Comparison of ENCODE assay signal across 22 cellular contexts in genomic region chr20:61755971-61756421, GRCh38.
DNase-seq lines count a peak whose midpoint lies in the region; ATAC-seq, FAIRE-seq and TF ChIP-seq lines count a peak whose summit lies in the region.
"Had no signal": no experiment of that assay in that cellular context is flagged by ENCODE, and none has a peak within 500 bp of the region (broad histone marks: within the 10 kb centered on the region; RNA-seq: fewer than 3 reads in every experiment).

No MANE protein-coding gene starts in this region.

- H3K4me1 ChIP-seq in kidney (ENCODE audit: control insufficient read depth in 1 of 2, insufficient read depth in 1 of 2, low read depth in 1 of 2, low read length in 2 of 2) (no peaks in the 10 kb centered on the region), osteoblast (ENCODE audit: insufficient read depth, low read length) (peaks cover 10% of the 10 kb centered on the region)

- no peak overlapping the region for H3K4me2 ChIP-seq in osteoblast (ENCODE audit: insufficient read depth, low read length)

- DNase-seq in activated naive CD4-positive, alpha-beta T cell treated with anti-CD3 and anti-CD28 coated beads, Interleukin-2, amount 50 U/mL, for 16 hours: peak; percentile 2
- DNase-seq in activated naive CD4-positive, alpha-beta T cell treated with anti-CD3 and anti-CD28 coated beads for 36 hours: no peak
- DNase-seq in WTC11 (ENCODE audit: low spot score) (no peak), kidney (peak; percentile 62), osteoblast (ENCODE audit: insufficient read length, low spot score, missing footprints) (no peak), SW480 (ENCODE audit: low spot score) (no peak), anterior cingulate cortex (lab: John Stamatoyannopoulos, UW) (no peak)
- DNase-seq: HFFc6, KBM-7, MM.1S, NCI-H1048, NCI-H1417 treated with DMSO at 0.1 percent for 48 hours, NCI-H187, NCI-H446 treated with DMSO at 0.1 percent for 48 hours, NCI-H69 had no signal

- H3K9me3 Mint-ChIP-seq in activated naive CD4-positive, alpha-beta T cell treated with anti-CD3 and anti-CD28 coated beads for 36 hours: peaks cover 2% of the 10 kb centered on the region
- H3K9me3 Mint-ChIP-seq in WTC11: peaks cover 8% of the 10 kb centered on the region
- H3K9me3 Mint-ChIP-seq: HFFc6 had no signal

- no peak overlapping the region for H3K4me3 Mint-ChIP-seq in activated naive CD4-positive, alpha-beta T cell treated with anti-CD3 and anti-CD28 coated beads for 36 hours
- no peak overlapping the region for H3K4me3 Mint-ChIP-seq in WTC11
- H3K4me3 Mint-ChIP-seq: HFFc6 had no signal

- intact Hi-C loops in activated naive CD4-positive, alpha-beta T cell treated with anti-CD3 and anti-CD28 coated beads for 36 hours (cut with micrococcal nuclease): no loop called here
- intact Hi-C loops in kidney (cut with DNase I): no loop called here

- POLR2A ChIA-PET in WTC11 (lab: Charles Lee): no interaction called here

- no peaks in the 10 kb centered on the region for H3K9me3 ChIP-seq in kidney (ENCODE audit: control insufficient read depth in 1 of 2, low read length in 2 of 2)
- H3K9me3 ChIP-seq in osteoblast (ENCODE audit: low read depth, low read length): no peaks in the 10 kb centered on the region
- H3K9me3 ChIP-seq: SJSA1 had no signal

- H3K36me3 ChIP-seq in kidney (ENCODE audit: control insufficient read depth in 1 of 2, insufficient read depth in 2 of 2, low read length in 2 of 2): no peaks in the 10 kb centered on the region
- no peaks in the 10 kb centered on the region for H3K36me3 ChIP-seq in osteoblast (ENCODE audit: insufficient read depth, low read length)
- H3K36me3 ChIP-seq: SJSA1 had no signal

- H3K4me3 ChIP-seq in kidney (ENCODE audit: low read length in 2 of 2) (no peak overlapping the region), osteoblast (ENCODE audit: insufficient read depth, low read length) (no peak overlapping the region)
- H3K4me3 ChIP-seq: SJSA1 had no signal

- ATAC-seq in WTC11 (peak; percentile 50), GM21526 (IDR thresholded peaks at IDR 0.05; ENCODE audit: low FRiP score, unreplicated experiment) (no peak)
- ATAC-seq: Panc1 had no signal

- no peak for FAIRE-seq in kidney (lab: Jason Lieb, UNC)
- FAIRE-seq: G401.6, GM12892 had no signal

- H3K27ac ChIP-seq in kidney (ENCODE audit: low read depth in 2 of 2, low read length in 2 of 2): no peak overlapping the region
- no peak overlapping the region for H3K27ac ChIP-seq in osteoblast (ENCODE audit: low read depth, low read length)
- H3K27ac ChIP-seq: 22Rv1, C4-2B, SJSA1 had no signal

- no peak overlapping the region for H2AFZ ChIP-seq in osteoblast (ENCODE audit: low read length)

- no peaks in the 10 kb centered on the region for H3K36me3 Mint-ChIP-seq in activated naive CD4-positive, alpha-beta T cell treated with anti-CD3 and anti-CD28 coated beads for 36 hours (ENCODE audit: low read depth)
- H3K36me3 Mint-ChIP-seq in WTC11: no peaks in the 10 kb centered on the region; the same call in 1 of the 2 replicates

- no peak for TF ChIP-seq CTCF in WTC11 (IDR thresholded peaks at IDR 0.05)
- no peak for TF ChIP-seq CTCF in kidney (IDR thresholded peaks at IDR 0.05; ENCODE audit: borderline replicate concordance, extremely low read depth, insufficient read depth)
- TF ChIP-seq CTCF in osteoblast (IDR thresholded peaks at IDR 0.05; ENCODE audit: extremely low read depth, low read depth, low read length): no peak

- H3K27me3 Mint-ChIP-seq in activated naive CD4-positive, alpha-beta T cell treated with anti-CD3 and anti-CD28 coated beads for 36 hours (ENCODE audit: low read depth): no peaks in the 10 kb centered on the region
- no peaks in the 10 kb centered on the region; the same call in 1 of the 2 replicates for H3K27me3 Mint-ChIP-seq in WTC11 (ENCODE audit: low read depth)

- CTCF ChIA-PET in activated naive CD4-positive, alpha-beta T cell treated with anti-CD3 and anti-CD28 coated beads for 36 hours (lab: Charles Lee): no interaction called here
- CTCF ChIA-PET in WTC11 (lab: Charles Lee): interaction anchor here (1.0 kb wide), 1 partner anchor 140 kb away, joined by 3 read pairs; no protein-coding TSS in a partner anchor

- no peak overlapping the region for H3K9ac ChIP-seq in kidney (ENCODE audit: low read length in 2 of 2)

- H3K4me1 Mint-ChIP-seq in activated naive CD4-positive, alpha-beta T cell treated with anti-CD3 and anti-CD28 coated beads for 36 hours (ENCODE audit: low read depth): no peaks in the 10 kb centered on the region
- H3K4me1 Mint-ChIP-seq in WTC11: peaks cover 20% of the 10 kb centered on the region

- H3K27ac Mint-ChIP-seq in activated naive CD4-positive, alpha-beta T cell treated with anti-CD3 and anti-CD28 coated beads for 36 hours: no peak overlapping the region
- no peak overlapping the region for H3K27ac Mint-ChIP-seq in WTC11
- H3K27ac Mint-ChIP-seq: HFFc6 had no signal

- H3K79me2 ChIP-seq in osteoblast (ENCODE audit: insufficient read depth, low read length): no peaks in the 10 kb centered on the region

- H3K27me3 ChIP-seq in osteoblast (ENCODE audit: insufficient read depth, low read length): no peaks in the 10 kb centered on the region

- no peaks in the 10 kb centered on the region for H4K20me1 ChIP-seq in osteoblast (ENCODE audit: insufficient read depth, low read length)

TF ChIP-seq in WTC11, 78 proteins besides CTCF, POLR2A, EP300 and RAD21:
- no peak for TF ChIP-seq CREB1 (CRISPR knock-in tag; IDR thresholded peaks at IDR 0.05)
- no peak for TF ChIP-seq ZNF416 (CRISPR knock-in tag; IDR thresholded peaks at IDR 0.05)
- TF ChIP-seq, protein P1, sequence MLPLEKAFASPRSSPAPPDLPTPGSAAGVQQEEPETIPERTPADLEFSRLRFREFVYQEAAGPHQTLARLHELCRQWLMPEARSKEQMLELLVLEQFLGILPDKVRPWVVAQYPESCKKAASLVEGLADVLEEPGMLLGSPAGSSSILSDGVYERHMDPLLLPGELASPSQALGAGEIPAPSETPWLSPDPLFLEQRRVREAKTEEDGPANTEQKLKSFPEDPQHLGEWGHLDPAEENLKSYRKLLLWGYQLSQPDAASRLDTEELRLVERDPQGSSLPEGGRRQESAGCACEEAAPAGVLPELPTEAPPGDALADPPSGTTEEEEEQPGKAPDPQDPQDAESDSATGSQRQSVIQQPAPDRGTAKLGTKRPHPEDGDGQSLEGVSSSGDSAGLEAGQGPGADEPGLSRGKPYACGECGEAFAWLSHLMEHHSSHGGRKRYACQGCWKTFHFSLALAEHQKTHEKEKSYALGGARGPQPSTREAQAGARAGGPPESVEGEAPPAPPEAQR (CRISPR knock-in tag; IDR thresholded peaks at IDR 0.05): no peak
- TF ChIP-seq ZNF671 (CRISPR knock-in tag; IDR thresholded peaks at IDR 0.05): no peak
- TF ChIP-seq TEAD4 (CRISPR knock-in tag; IDR thresholded peaks at IDR 0.05): no peak
- no peak for TF ChIP-seq ZNF281 (CRISPR knock-in tag; IDR thresholded peaks at IDR 0.05)

Comparison
In these comparisons a context has a peak if more than half of its experiments do, and no peak if none do; other contexts are left out.
1. DNase-seq: peak in activated naive CD4-positive, alpha-beta T cell treated with anti-CD3 and anti-CD28 coated beads, Interleukin-2, amount 50 U/mL, for 16 hours (single experiment) and kidney (single experiment); none in activated naive CD4-positive, alpha-beta T cell treated with anti-CD3 and anti-CD28 coated beads for 36 hours (single experiment), WTC11 (single experiment), osteoblast (single experiment), SW480 (single experiment) and anterior cingulate cortex (0 of 58).